In genomic region chr15:39668457-39668856, GRCh38 we compare ENCODE assay signal across 29 cellular contexts.
"Had no signal": no experiment of that assay in that cellular context is flagged by ENCODE, and none has a peak within 500 bp of the region (broad histone marks: within the 10 kb centered on the region; RNA-seq: fewer than 3 reads in every experiment).

No MANE protein-coding gene starts in this region.

- FAIRE-seq: bronchial epithelial cell, TTC549 had no signal

- H3K36me3 Mint-ChIP-seq: activated naive CD8-positive, alpha-beta T cell treated with anti-CD3 and anti-CD28 coated beads, Interleukin-2, amount 10 ng/mL, durations not matched to agents 7 days and 5 days; brain had no signal

- DNase-seq: activated CD4-positive, alpha-beta T cell treated with anti-CD3 and anti-CD28 coated beads, Interleukin-2, amount 10 ng/mL, durations not matched to agents 24 days and 14 days; activated CD4-positive, alpha-beta T cell treated with anti-CD3 and anti-CD28 coated beads, Interleukin-2, amount 50 U/mL, for 4 hours; activated CD8-positive, alpha-beta T cell treated with anti-CD3 and anti-CD28 coated beads for 36 hours; activated effector memory CD4-positive, alpha-beta T cell treated with anti-CD3 and anti-CD28 coated beads, Interleukin-2, amount 50 U/mL, for 16 hours; activated naive CD4-positive, alpha-beta T cell; activated naive CD8-positive, alpha-beta T cell treated with anti-CD3 and anti-CD28 coated beads, Interleukin-2, amount 10 ng/mL, durations not matched to agents 7 days and 5 days; activated T-cell treated with anti-CD3 and anti-CD28 coated beads, Interleukin-2, amount 50 U/mL, for 1 hour; activated T-cell treated with anti-CD3 and anti-CD28 coated beads, Interleukin-2, amount 50 U/mL, for 72 hours; Karpas-422; KBM-7; NCI-H1105; NCI-H1417 treated with DMSO at 0.1 percent for 48 hours; NCI-H187 treated with DMSO at 0.1 percent for 48 hours; NCI-H2081; NCI-H226; NCI-H446 treated with DMSO at 0.1 percent for 48 hours; NCI-H69; NCI-H82; SHP77 treated with DMSO at 0.1 percent for 48 hours; SK-N-SH had no signal

- H3K27me3 Mint-ChIP-seq: activated CD8-positive, alpha-beta T cell treated with anti-CD3 and anti-CD28 coated beads for 36 hours; activated naive CD4-positive, alpha-beta T cell treated with anti-CD3 and anti-CD28 coated beads, Interleukin-2, amount 50 U/mL, for 24 hours; activated T-helper 17 cell treated with anti-CD3 and anti-CD28 coated beads, Interleukin-2, amount 50 U/mL, for 72 hours had no signal

- H3K27ac Mint-ChIP-seq: activated CD4-positive, alpha-beta T cell treated with anti-CD3 and anti-CD28 coated beads, Interleukin-2, amount 10 ng/mL, durations not matched to agents 24 days and 14 days; activated CD8-positive, alpha-beta T cell treated with anti-CD3 and anti-CD28 coated beads for 36 hours; activated naive CD8-positive, alpha-beta T cell treated with anti-CD3 and anti-CD28 coated beads, Interleukin-2, amount 10 ng/mL, durations not matched to agents 7 days and 5 days; activated T-cell treated with anti-CD3 and anti-CD28 coated beads, Interleukin-2, amount 50 U/mL, for 72 hours; activated T-helper 17 cell treated with anti-CD3 and anti-CD28 coated beads, Interleukin-2, amount 50 U/mL, for 72 hours; T-helper 1 cell treated with Interleukin-12 subunit alpha and Interleukin-12 subunit beta and Interleukin-4 antibody, amounts not matched to agents 30 μg/mL and 1 μg/mL, for 36 hours; T-helper 2 cell treated with Interferon-gamma antibody and Interleukin-4, amounts not matched to agents 5 μg/mL and 100 μg/mL, for 36 hours had no signal

- H3K4me1 Mint-ChIP-seq: activated CD4-positive, alpha-beta T cell treated with anti-CD3 and anti-CD28 coated beads, Interleukin-2, amount 10 ng/mL, durations not matched to agents 24 days and 14 days; activated naive CD8-positive, alpha-beta T cell treated with anti-CD3 and anti-CD28 coated beads, Interleukin-2, amount 10 ng/mL, durations not matched to agents 7 days and 5 days had no signal

- H3K4me3 ChIP-seq: SJSA1 had no signal

- H3K9me3 Mint-ChIP-seq: activated CD4-positive, alpha-beta T cell treated with anti-CD3 and anti-CD28 coated beads, Interleukin-2, amount 10 ng/mL, durations not matched to agents 24 days and 14 days; activated CD8-positive, alpha-beta T cell treated with anti-CD3 and anti-CD28 coated beads for 36 hours; activated naive CD4-positive, alpha-beta T cell treated with anti-CD3 and anti-CD28 coated beads, Interleukin-2, amount 50 U/mL, for 24 hours; activated naive CD8-positive, alpha-beta T cell treated with anti-CD3 and anti-CD28 coated beads, Interleukin-2, amount 10 ng/mL, durations not matched to agents 7 days and 5 days; activated T-cell treated with anti-CD3 and anti-CD28 coated beads, Interleukin-2, amount 50 U/mL, for 72 hours; activated T-helper 17 cell treated with anti-CD3 and anti-CD28 coated beads, Interleukin-2, amount 50 U/mL, for 72 hours; brain; T-helper 1 cell treated with Interleukin-12 subunit alpha and Interleukin-12 subunit beta and Interleukin-4 antibody, amounts not matched to agents 30 μg/mL and 1 μg/mL, for 36 hours; T-helper 2 cell treated with Interferon-gamma antibody and Interleukin-4, amounts not matched to agents 5 μg/mL and 100 μg/mL, for 36 hours had no signal

- H3K9me3 ChIP-seq: SJSA1, SK-N-SH had no signal

- H3K36me3 ChIP-seq: SJSA1 had no signal

- H3K9ac ChIP-seq: SK-N-SH had no signal

- ATAC-seq: activated CD8-positive, alpha-beta T cell treated with anti-CD3 and anti-CD28 coated beads for 36 hours; activated T-cell treated with anti-CD3 and anti-CD28 coated beads, Interleukin-2, amount 50 U/mL, for 72 hours; activated T-helper 17 cell treated with anti-CD3 and anti-CD28 coated beads, Interleukin-2, amount 50 U/mL, for 72 hours; Panc1 had no signal

- H3K4me3 Mint-ChIP-seq: activated CD4-positive, alpha-beta T cell treated with anti-CD3 and anti-CD28 coated beads, Interleukin-2, amount 10 ng/mL, durations not matched to agents 24 days and 14 days; activated CD8-positive, alpha-beta T cell treated with anti-CD3 and anti-CD28 coated beads for 36 hours; activated naive CD4-positive, alpha-beta T cell treated with anti-CD3 and anti-CD28 coated beads, Interleukin-2, amount 50 U/mL, for 24 hours; activated naive CD8-positive, alpha-beta T cell treated with anti-CD3 and anti-CD28 coated beads, Interleukin-2, amount 10 ng/mL, durations not matched to agents 7 days and 5 days; activated T-cell treated with anti-CD3 and anti-CD28 coated beads, Interleukin-2, amount 50 U/mL, for 72 hours; activated T-helper 17 cell treated with anti-CD3 and anti-CD28 coated beads, Interleukin-2, amount 50 U/mL, for 72 hours; brain; T-helper 1 cell treated with Interleukin-12 subunit alpha and Interleukin-12 subunit beta and Interleukin-4 antibody, amounts not matched to agents 30 μg/mL and 1 μg/mL, for 36 hours; T-helper 2 cell treated with Interferon-gamma antibody and Interleukin-4, amounts not matched to agents 5 μg/mL and 100 μg/mL, for 36 hours had no signal
